ENCODE assay signal across 30 cellular contexts in genomic region chr13:78631077-78631476, GRCh38. TPM values are rescaled to one million over a fixed set of nuclear protein-coding genes. Genes with fewer than 3 reads are reported as not detected.
"Had no signal": no experiment of that assay in that cellular context is flagged by ENCODE, and none has a peak within 500 bp of the region (broad histone marks: within the 10 kb centered on the region; RNA-seq: fewer than 3 reads in every experiment).

No MANE protein-coding gene starts in this region.

- H3K9ac ChIP-seq: neural progenitor cell had no signal

- ATAC-seq: heart right ventricle; left cardiac atrium; left lung; lower lobe of right lung; natural killer cell; right cardiac atrium; sciatic nerve; stimulated activated effector memory CD8-positive, alpha-beta T cell treated with anti-CD3 and anti-CD28 coated beads, Interleukin-12 subunit alpha, Interleukin-12 subunit beta, amount 100 ng/mL, for 72 hours had no signal

- H3K4me3 ChIP-seq: heart right ventricle, left lung, lower lobe of right lung, neural progenitor cell, ovary, skin epidermis, spleen, suprapubic skin, thoracic aorta, tibial artery, uterus had no signal

- H3K36me3 ChIP-seq: ovary, uterus had no signal

- H3K27ac ChIP-seq: heart right ventricle, left lung, lower lobe of right lung, neural progenitor cell, neutrophil, ovary, skin epidermis, spleen, suprapubic skin, thoracic aorta, tibial artery, uterus had no signal

- H3K4me1 ChIP-seq: heart right ventricle, left lung, lower lobe of right lung, neural progenitor cell, spleen, suprapubic skin, tibial artery, uterus had no signal

- H3K9me3 ChIP-seq: heart right ventricle, left lung, lower lobe of right lung, neutrophil, ovary, spleen, suprapubic skin, thoracic aorta, tibial artery, uterus had no signal

- DNase-seq: heart right ventricle; hippocampal formation; kidney glomerular epithelial cell; left cardiac atrium; left lung; lower lobe of right lung; mammary epithelial cell; mesenchymal stem cell; naive B cell; natural killer cell; nephron progenitor cell; ovary; retina; right cardiac atrium; spleen; stimulated activated CD4-positive, alpha-beta T cell treated with anti-CD3 and anti-CD28 coated beads, Interleukin-4, amount 100 ng/mL, for 24 hours; stimulated activated naive CD4-positive, alpha-beta T cell; tibial artery; trophoblast cell; uterus had no signal

- H3K27me3 ChIP-seq: heart right ventricle, left lung, neural progenitor cell, neutrophil, ovary, spleen, suprapubic skin, tibial artery, uterus had no signal

RNA-seq across cellular contexts. Expression of gene POU4F1, which starts 27.7 kb away (rescaled TPM):
- total RNA-seq: left cardiac atrium, left lung, lower lobe of right lung, mammary epithelial cell, omental fat pad, ovary, right cardiac atrium, sciatic nerve, subcutaneous adipose tissue, ureter, uterus had no signal
